9 cellular contexts compared by ENCODE assay signal in the genomic region with DNA sequence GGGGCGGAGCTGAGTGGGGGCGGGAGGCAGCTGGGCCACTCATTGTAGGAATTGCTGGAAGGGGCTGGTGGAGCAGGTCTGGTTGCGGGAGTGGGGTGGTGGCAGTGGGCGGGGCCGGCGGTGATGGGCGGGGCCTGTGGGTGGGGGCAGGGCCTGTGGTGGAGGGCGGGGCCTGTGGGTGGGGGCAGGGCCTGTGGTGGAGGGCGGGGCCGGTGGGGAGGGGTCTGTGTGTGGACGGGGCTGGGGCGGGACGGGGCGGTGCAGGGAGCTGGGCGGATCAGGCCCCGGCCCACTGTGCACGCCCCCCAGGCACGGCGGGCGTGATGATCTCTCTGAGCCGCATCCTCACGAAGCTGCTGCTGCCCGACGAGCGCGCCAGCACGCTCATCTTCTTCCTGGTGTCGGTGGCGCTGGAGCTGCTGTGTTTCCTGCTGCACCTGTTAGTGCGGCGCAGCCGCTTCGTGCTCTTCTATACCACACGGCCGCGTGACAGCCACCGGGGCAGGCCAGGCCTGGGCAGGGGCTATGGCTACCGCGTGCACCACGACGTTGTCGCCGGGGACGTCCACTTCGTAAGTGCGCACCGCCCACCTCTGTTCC. TPM values are rescaled to one million over a fixed set of nuclear protein-coding genes. Genes with fewer than 3 reads are reported as not detected.
DNase-seq lines count a peak whose midpoint lies in the region; ATAC-seq lines count a peak whose summit lies in the region.
"Had no signal": no experiment of that assay in that cellular context is flagged by ENCODE, and none has a peak within 500 bp of the region (broad histone marks: within the 10 kb centered on the region; RNA-seq: fewer than 3 reads in every experiment).

No MANE protein-coding gene starts in this region.

- H3K27ac ChIP-seq in Karpas-422 (ENCODE audit: low read length): no peak overlapping the region
- H3K27ac ChIP-seq: epithelial cell of prostate had no signal

- H3K4me3 ChIP-seq in Karpas-422 (ENCODE audit: low read length): no peak overlapping the region

- H3K27me3 ChIP-seq in Karpas-422 (ENCODE audit: low read length): no peaks in the 10 kb centered on the region

- H3K9me2 ChIP-seq in Karpas-422 (replicated peaks; ENCODE audit: insufficient read depth, low read length): no peaks in the 10 kb centered on the region

- no peaks in the 10 kb centered on the region for H3K79me2 ChIP-seq in Karpas-422 (ENCODE audit: low read length)

- no peaks in the 10 kb centered on the region for H3K9me3 ChIP-seq in Karpas-422 (ENCODE audit: low read length)

- peak overlapping the region in 5 of 6 donors; percentile 71 to 82 (median 80) for H3K27ac Mint-ChIP-seq in immature natural killer cell
- H3K27ac Mint-ChIP-seq in stimulated activated effector memory CD8-positive, alpha-beta T cell treated with anti-CD3 and anti-CD28 coated beads, Interleukin-12 subunit alpha, Interleukin-12 subunit beta, amount 100 ng/mL, for 72 hours: peak overlapping the region; percentile 88

- no peak overlapping the region for H3K9ac ChIP-seq in Karpas-422 (ENCODE audit: low read length)

- peak overlapping the region; percentile 82 to 89 (median 84) for H3K4me3 Mint-ChIP-seq in immature natural killer cell
- H3K4me3 Mint-ChIP-seq in stimulated activated effector memory CD8-positive, alpha-beta T cell treated with anti-CD3 and anti-CD28 coated beads, Interleukin-12 subunit alpha, Interleukin-12 subunit beta, amount 100 ng/mL, for 72 hours: peak overlapping the region; percentile 93

- peaks cover 0 to 3% (median 0%) of the 10 kb centered on the region in 3 donors for H3K36me3 Mint-ChIP-seq in immature natural killer cell
- H3K36me3 Mint-ChIP-seq in stimulated activated effector memory CD8-positive, alpha-beta T cell treated with anti-CD3 and anti-CD28 coated beads, Interleukin-12 subunit alpha, Interleukin-12 subunit beta, amount 100 ng/mL, for 72 hours: peaks cover 7% of the 10 kb centered on the region

- H3K4me1 Mint-ChIP-seq in immature natural killer cell: peaks cover 11 to 17% of the 10 kb centered on the region in 2 donors
- H3K4me1 Mint-ChIP-seq in stimulated activated effector memory CD8-positive, alpha-beta T cell treated with anti-CD3 and anti-CD28 coated beads, Interleukin-12 subunit alpha, Interleukin-12 subunit beta, amount 100 ng/mL, for 72 hours: peaks cover 23% of the 10 kb centered on the region

- DNase-seq in CMK (ENCODE audit: low read depth) (peak; percentile 38), Karpas-422 (peak; percentile 43), activated T-cell treated with anti-CD3 and anti-CD28 coated beads for 1 hour (ENCODE audit: low read depth) (peak; percentile 66), immature natural killer cell (peak; percentile 74 to 78 (median 76)), NCI-H524 treated with DMSO at 0.1 percent for 48 hours (lab: John Stamatoyannopoulos, UW) (no peak)
- peak; percentile 49 to 56 for DNase-seq in stimulated activated effector memory CD8-positive, alpha-beta T cell treated with anti-CD3 and anti-CD28 coated beads, Interleukin-12 subunit alpha, Interleukin-12 subunit beta, amount 100 ng/mL, for 72 hours (ENCODE audit: low spot score in 2 of 2)

- no peaks in the 10 kb centered on the region for H4K20me1 ChIP-seq in Karpas-422 (ENCODE audit: insufficient read depth, low read depth, low read length)

- no peaks in the 10 kb centered on the region for H3K36me3 ChIP-seq in Karpas-422 (ENCODE audit: insufficient read depth, low read length)

- peaks cover 0 to 3% (median 0%) of the 10 kb centered on the region in 6 donors for H3K9me3 Mint-ChIP-seq in immature natural killer cell
- no peaks in the 10 kb centered on the region for H3K9me3 Mint-ChIP-seq in stimulated activated effector memory CD8-positive, alpha-beta T cell treated with anti-CD3 and anti-CD28 coated beads, Interleukin-12 subunit alpha, Interleukin-12 subunit beta, amount 100 ng/mL, for 72 hours

- H3K27me3 Mint-ChIP-seq in immature natural killer cell (ENCODE audit: low read depth in 3 of 3): peaks cover 4 to 19% (median 13%) of the 10 kb centered on the region in 3 donors

- H2AFZ ChIP-seq in Karpas-422 (ENCODE audit: low read length): no peak overlapping the region

- H3K4me1 ChIP-seq in Karpas-422 (ENCODE audit: low read length): no peaks in the 10 kb centered on the region

- ATAC-seq in stimulated activated effector memory CD8-positive, alpha-beta T cell treated with anti-CD3 and anti-CD28 coated beads, Interleukin-12 subunit alpha, Interleukin-12 subunit beta, amount 100 ng/mL, for 72 hours: peak; percentile 89
- ATAC-seq in HG02678 (IDR thresholded peaks at IDR 0.05; ENCODE audit: unreplicated experiment): no peak
- no peak for ATAC-seq in HG03457 (IDR thresholded peaks at IDR 0.05; ENCODE audit: unreplicated experiment)

- H3K4me2 ChIP-seq in Karpas-422 (ENCODE audit: low read depth, low read length, poor library complexity, severe bottlenecking): no peak overlapping the region

RNA-seq across cellular contexts. Expression of gene SLC29A4, which starts 14.0 kb away (rescaled TPM):
- not detected in 2 replicates for total RNA-seq in Karpas-422 (2014; rRNA removed; shearing (Covaris generic); ENCODE audit: low replicate concordance)
- under 1 TPM in 2 of 3 donors, not detected in 1; 0.51 to 0.99 TPM for polyA plus RNA-seq in immature natural killer cell
